ENCODE assay signal across 9 cellular contexts in the genomic region with DNA sequence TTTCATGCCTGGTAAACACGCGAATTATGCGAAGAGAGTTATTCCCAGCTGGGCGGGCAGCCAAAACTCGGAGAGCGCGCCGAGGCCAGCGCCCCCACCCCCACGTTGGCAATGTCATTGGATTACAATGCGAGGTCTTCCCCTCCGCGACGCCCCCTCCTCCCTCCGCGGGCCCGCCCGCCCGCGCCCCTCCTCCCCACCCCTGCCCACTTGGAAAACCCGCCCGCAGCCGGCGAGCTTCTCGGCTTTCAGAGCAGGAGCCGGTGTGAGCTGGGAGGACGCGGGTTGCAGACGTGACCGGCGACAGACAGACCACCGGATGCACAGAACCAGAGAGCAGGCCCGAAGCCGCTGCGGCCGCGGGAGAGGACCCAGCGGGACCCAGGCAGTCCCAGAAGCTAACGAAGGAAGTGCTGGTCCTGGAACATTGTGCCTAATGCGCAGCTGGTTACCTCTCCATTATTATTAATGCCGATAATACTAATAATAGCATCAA. TPM values are rescaled to one million over a fixed set of nuclear protein-coding genes. Genes with fewer than 3 reads are reported as not detected.
DNase-seq lines count a peak whose midpoint lies in the region; FAIRE-seq and TF ChIP-seq lines count a peak whose summit lies in the region.
"Had no signal": no experiment of that assay in that cellular context is flagged by ENCODE, and none has a peak within 500 bp of the region (broad histone marks: within the 10 kb centered on the region; RNA-seq: fewer than 3 reads in every experiment).

No MANE protein-coding gene starts in this region.

- FAIRE-seq in RCC 7860 (lab: Jason Lieb, UNC) (no peak), GM12891 (lab: Jason Lieb, UNC) (no peak)

- TF ChIP-seq POLR2A in Peyer's patch (IDR thresholded peaks at IDR 0.05), result no peak
- no peak for TF ChIP-seq POLR2A in GM12891 (IDR thresholded peaks at IDR 0.05; ENCODE audit: low read depth, low read length)

- H3K36me3 Mint-ChIP-seq in T-helper 1 cell treated with Interleukin-12 subunit alpha and Interleukin-12 subunit beta and Interleukin-4 antibody, amounts not matched to agents 30 μg/mL and 1 μg/mL, for 36 hours (ENCODE audit: low read depth), result peaks cover 2% of the 10 kb centered on the region

- peaks cover 49% of the 10 kb centered on the region for H3K27me3 ChIP-seq in hepatocyte
- peaks cover 33 to 64% of the 10 kb centered on the region in 2 donors for H3K27me3 ChIP-seq in stomach smooth muscle (ENCODE audit: control insufficient read depth in 1 of 2, insufficient read depth in 2 of 2, low read length in 2 of 2)
- H3K27me3 ChIP-seq in Peyer's patch, result peaks cover 0 to 24% of the 10 kb centered on the region in 2 donors

- no peaks in the 10 kb centered on the region for H4K20me1 ChIP-seq in hepatocyte (ENCODE audit: insufficient read depth, poor library complexity, severe bottlenecking)

- peak overlapping the region; percentile 56 for H3K4me3 Mint-ChIP-seq in T-helper 1 cell treated with Interleukin-12 subunit alpha and Interleukin-12 subunit beta and Interleukin-4 antibody, amounts not matched to agents 30 μg/mL and 1 μg/mL, for 36 hours

- H3K9me2 ChIP-seq in hepatocyte (replicated peaks; ENCODE audit: insufficient read depth), result no peaks in the 10 kb centered on the region

- no peaks in the 10 kb centered on the region for H3K79me2 ChIP-seq in hepatocyte

- peaks cover 48% of the 10 kb centered on the region for H3K27me3 Mint-ChIP-seq in T-helper 1 cell treated with Interleukin-12 subunit alpha and Interleukin-12 subunit beta and Interleukin-4 antibody, amounts not matched to agents 30 μg/mL and 1 μg/mL, for 36 hours (ENCODE audit: low read depth)

- peaks cover 29% of the 10 kb centered on the region for H3K4me1 Mint-ChIP-seq in T-helper 1 cell treated with Interleukin-12 subunit alpha and Interleukin-12 subunit beta and Interleukin-4 antibody, amounts not matched to agents 30 μg/mL and 1 μg/mL, for 36 hours (ENCODE audit: low read depth)

- no peak overlapping the region for H3K9ac ChIP-seq in stomach smooth muscle (ENCODE audit: low read length in 2 of 2)

- H3K27ac ChIP-seq in hepatocyte, result peak overlapping the region; percentile 44
- H3K27ac ChIP-seq in stomach smooth muscle (ENCODE audit: low read length), result no peak overlapping the region
- H3K27ac ChIP-seq in Peyer's patch, result no peak overlapping the region
- H3K27ac ChIP-seq: adrenal gland had no signal

- H3K4me1 ChIP-seq in hepatocyte (ENCODE audit: insufficient read depth) (peaks cover 17% of the 10 kb centered on the region), stomach smooth muscle (ENCODE audit: control insufficient read depth, insufficient read depth, low read length) (peaks cover 32% of the 10 kb centered on the region), Peyer's patch (peaks cover 0 to 46% (median 26%) of the 10 kb centered on the region in 4 donors)

- H3K9me3 Mint-ChIP-seq in T-helper 1 cell treated with Interleukin-12 subunit alpha and Interleukin-12 subunit beta and Interleukin-4 antibody, amounts not matched to agents 30 μg/mL and 1 μg/mL, for 36 hours, result no peaks in the 10 kb centered on the region

- H2AFZ ChIP-seq in hepatocyte, result no peak overlapping the region

- H3K36me3 ChIP-seq in hepatocyte (replicated peaks; ENCODE audit: insufficient read depth, low read depth) (no peaks in the 10 kb centered on the region), stomach smooth muscle (ENCODE audit: control insufficient read depth in 2 of 2, insufficient read depth in 2 of 2, low read length in 2 of 2) (no peaks in the 10 kb centered on the region), Peyer's patch (no peaks in the 10 kb centered on the region)
- H3K36me3 ChIP-seq: adrenal gland had no signal

- peak overlapping the region; percentile 27 for H3K4me3 ChIP-seq in hepatocyte
- H3K4me3 ChIP-seq in stomach smooth muscle (ENCODE audit: low read length in 2 of 2), result peak overlapping the region; percentile 57 to 66
- H3K4me3 ChIP-seq in Peyer's patch, result peak overlapping the region in 2 of 4 donors; percentile 9 to 14

- peak overlapping the region; percentile 99 for H3K4me2 ChIP-seq in hepatocyte

- DNase-seq in T-helper 1 cell (no peak), RCC 7860 (ENCODE audit: low spot score) (peak; percentile 56), hepatocyte (ENCODE audit: low spot score) (peak; percentile 64), Peyer's patch (no peak), GM12891 (ENCODE audit: insufficient read length, low spot score) (no peak), NOMO-1 treated with dmso at 0.1 percent for 144 hours (lab: John Stamatoyannopoulos, UW; ENCODE audit: unreplicated experiment) (no peak)

- H3K27ac Mint-ChIP-seq in T-helper 1 cell treated with Interleukin-12 subunit alpha and Interleukin-12 subunit beta and Interleukin-4 antibody, amounts not matched to agents 30 μg/mL and 1 μg/mL, for 36 hours, result no peak overlapping the region

- no peak for TF ChIP-seq CTCF in hepatocyte (IDR thresholded peaks at IDR 0.05; ENCODE audit: poor library complexity)
- no peak for TF ChIP-seq CTCF in Peyer's patch (IDR thresholded peaks at IDR 0.05)

- H3K9me3 ChIP-seq in hepatocyte (ENCODE audit: low read depth), result no peaks in the 10 kb centered on the region
- no peaks in the 10 kb centered on the region for H3K9me3 ChIP-seq in stomach smooth muscle (ENCODE audit: control insufficient read depth in 2 of 2, low read length in 2 of 2)
- H3K9me3 ChIP-seq in Peyer's patch, result no peaks in the 10 kb centered on the region
- H3K9me3 ChIP-seq: adrenal gland had no signal

- 9% methylated on average over 7 of the region's 41 CpGs for WGBS in hepatocyte (ENCODE audit: low lambda C conversion rate, missing lambda C conversion rate)

TF ChIP-seq in GM12891, 5 proteins besides CTCF, POLR2A, EP300 and RAD21:
- TF ChIP-seq SPI1 (IDR thresholded peaks at IDR 0.05; ENCODE audit: low read depth, low read length) (no peak), TAF1 (IDR thresholded peaks at IDR 0.05; ENCODE audit: low read depth, low read length) (no peak), POLR2AphosphoS5 (IDR thresholded peaks at IDR 0.05; ENCODE audit: low read depth, low read length) (no peak)

RNA-seq across cellular contexts. Expression of a gene that starts 4.0 kb away (rescaled TPM):
- 9.1 and 10.7 TPM in 2 replicates for total RNA-seq in hepatocyte
- polyA plus RNA-seq in hepatocyte, result 9.5 and 11.0 TPM in 2 replicates
- under 1 TPM in 1 of 4 donors, not detected in 3; 0.40 TPM for total RNA-seq in Peyer's patch
- not detected for polyA plus RNA-seq in GM12891 (2012; ENCODE audit: low read depth, missing spikeins)

Comparison
In these comparisons a context has a peak if more than half of its experiments do, and no peak if none do; other contexts are left out.
1. DNase-seq: peak in RCC 7860 (single experiment) and hepatocyte (single experiment); none in T-helper 1 cell (0 of 5), Peyer's patch (0 of 3), GM12891 (single experiment) and NOMO-1 treated with dmso at 0.1 percent for 144 hours (single experiment).